ENCODE assay signal across 24 cellular contexts in the genomic region with DNA sequence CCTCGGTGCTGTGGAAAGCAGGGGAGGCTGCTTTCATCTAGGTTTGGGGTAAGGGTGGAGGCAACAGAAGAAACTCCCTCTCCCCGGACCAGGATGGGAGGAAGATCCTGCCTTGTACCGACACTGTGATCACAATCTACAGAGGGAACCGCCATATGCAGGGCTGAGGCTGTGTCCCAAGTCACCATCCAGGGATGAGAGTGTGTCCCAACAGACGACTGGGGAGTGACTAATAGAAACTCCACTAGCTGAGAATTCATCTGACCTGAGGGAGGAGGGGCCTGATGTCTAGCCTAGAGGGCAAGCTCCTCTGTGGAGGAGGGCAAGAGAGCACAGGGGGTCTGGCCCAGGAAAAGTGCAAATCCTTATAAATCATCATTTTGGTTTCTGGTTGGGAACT.
A peak's percentile ranks its signal among the peaks of the same experiment; 100 is the strongest.
DNase-seq lines count a peak whose midpoint lies in the region; ATAC-seq and TF ChIP-seq lines count a peak whose summit lies in the region.
"Had no signal": no experiment of that assay in that cellular context is flagged by ENCODE, and none has a peak within 500 bp of the region (broad histone marks: within the 10 kb centered on the region; RNA-seq: fewer than 3 reads in every experiment).

No MANE protein-coding gene starts in this region.

- H2BK20ac ChIP-seq in IMR-90 (ENCODE audit: low read depth, low read length): 0 out of 2 replicates have a peak overlapping the region, but pooled peaks have one; percentile 6

- H3K4me3 ChIP-seq in IMR-90 (ENCODE audit: insufficient read depth, low read depth, low read length): no peak overlapping the region
- no peak overlapping the region for H3K4me3 ChIP-seq in muscle layer of colon (ENCODE audit: low read depth in 1 of 2, low read length in 2 of 2)
- no peak overlapping the region for H3K4me3 ChIP-seq in suprapubic skin
- H3K4me3 ChIP-seq: BLaER1, GM12878, K562, MG63, pancreas, right lobe of liver had no signal

- no peak overlapping the region for H3K14ac ChIP-seq in IMR-90 (replicated peaks; ENCODE audit: low read depth, low read length)

- no peak overlapping the region for H2BK15ac ChIP-seq in IMR-90 (ENCODE audit: low read depth, low read length)

- H2BK120ac ChIP-seq in IMR-90 (ENCODE audit: low read depth, low read length): no peak overlapping the region

- TF ChIP-seq RAD21 in IMR-90 (IDR thresholded peaks at IDR 0.05; ENCODE audit: low read length): no peak

- TF ChIP-seq POLR2A in IMR-90 (IDR thresholded peaks at IDR 0.05; ENCODE audit: low read depth, low read length) (no peak), suprapubic skin (IDR thresholded peaks at IDR 0.05) (no peak)

- no peak; the same call in 1 of the 2 replicates for ATAC-seq in IMR-90 (ENCODE audit: low read depth)
- ATAC-seq: activated CD4-positive, CD25-positive, alpha-beta regulatory T cell treated with anti-CD3 and anti-CD28 coated beads, Interleukin-2, amount 50 U/mL, for 24 hours; GM12878; K562; pancreas had no signal

- H2AK9ac ChIP-seq in IMR-90 (replicated peaks; ENCODE audit: low read depth, low read length, poor library complexity): peak overlapping the region; percentile 49

- no peak overlapping the region for H4K91ac ChIP-seq in IMR-90 (ENCODE audit: insufficient read depth, low read depth, low read length)

- no peak overlapping the region for H4K5ac ChIP-seq in IMR-90 (ENCODE audit: low read depth, low read length)

- BruUV-seq in IMR-90 (replicated peaks; lab: Mats Ljungman, UMichigan): no TSS peak

- H4K20me1 ChIP-seq in IMR-90 (ENCODE audit: insufficient read depth, low read length): no peaks in the 10 kb centered on the region
- H4K20me1 ChIP-seq: BLaER1 had no signal

- no peak overlapping the region for H3K4ac ChIP-seq in IMR-90 (ENCODE audit: low read depth, low read length)

- H3K27ac ChIP-seq in IMR-90 (ENCODE audit: insufficient read depth, low read length): no peak overlapping the region
- peak overlapping the region; percentile 97 for H3K27ac ChIP-seq in cingulate gyrus (ENCODE audit: low read depth, low read length)
- H3K27ac ChIP-seq in muscle layer of colon (ENCODE audit: low read depth, low read length): peak overlapping the region; percentile 74
- H3K27ac ChIP-seq in temporal lobe (ENCODE audit: low read depth, low read length): peak overlapping the region; percentile 93
- H3K27ac ChIP-seq in suprapubic skin: no peak overlapping the region
- H3K27ac ChIP-seq: pancreas, right lobe of liver had no signal

- H4K8ac ChIP-seq in IMR-90 (ENCODE audit: low read depth in 2 of 2, low read length in 2 of 2): no peak overlapping the region

- in situ Hi-C loops in IMR-90 (cut with MboI; ENCODE audit: low sequenced_read_pairs): no loop called here
- in situ Hi-C loops in ACHN (cut with HindIII; ENCODE audit: low pct_ligation_motif_present, low pct_unique_long_range_greater_than_20kb, low sequenced_read_pairs): no loop called here

- WGBS in IMR-90 (ENCODE audit: extremely low coverage in 2 of 2, insufficient read length in 1 of 2), 2 experiments: no CpG with 5 or more reads among the region's 5 CpGs
- WGBS in suprapubic skin: 79% methylated on average over 5 of the region's 5 CpGs

- H3K36me3 ChIP-seq in IMR-90 (ENCODE audit: control insufficient read depth, insufficient read depth, low read length): peaks cover 4% of the 10 kb centered on the region; the same call in 1 of the 2 replicates
- H3K36me3 ChIP-seq in muscle layer of colon (ENCODE audit: insufficient read depth, low read length): no peaks in the 10 kb centered on the region
- H3K36me3 ChIP-seq in suprapubic skin: peaks cover 7% of the 10 kb centered on the region
- H3K36me3 ChIP-seq: MG63, pancreas had no signal

- H3K4me2 ChIP-seq in IMR-90 (ENCODE audit: low read depth, low read length): no peak overlapping the region
- H3K4me2 ChIP-seq: BLaER1 had no signal

- TF ChIP-seq EP300 in suprapubic skin (IDR thresholded peaks at IDR 0.05): no peak

- H3K18ac ChIP-seq in IMR-90 (ENCODE audit: low read depth, low read length): no peak overlapping the region

- DNase-seq in IMR-90 (no peak), ACHN (no peak), NCI-H524 treated with DMSO at 0.1 percent for 48 hours (lab: John Stamatoyannopoulos, UW) (no peak), OCI-M1 (lab: John Stamatoyannopoulos, UW) (no peak), suprapubic skin (ENCODE audit: low spot score in 2 of 2) (no peak)
- DNase-seq: activated CD4-positive, alpha-beta memory T cell treated with anti-CD3 and anti-CD28 coated beads for 36 hours; activated naive CD8-positive, alpha-beta T cell treated with anti-CD3 and anti-CD28 coated beads for 36 hours; effector CD8-positive, alpha-beta T cell; erythroblast; left ventricle myocardium superior; MG63; NCI-H2081 treated with DMSO at 0.1 percent for 48 hours; NCI-H345; NCI-H82; right lobe of liver; SHP77 treated with DMSO at 0.1 percent for 48 hours had no signal

- CTCF ChIA-PET in IMR-90 (lab: Yijun Ruan, JAX): no interaction called here

- POLR2A ChIA-PET in IMR-90 (lab: Charles Lee; ENCODE audit: unreplicated experiment): no interaction called here

- intact Hi-C loops in IMR-90 (cut with micrococcal nuclease): no loop called here

- H3K56ac ChIP-seq in IMR-90 (ENCODE audit: extremely low read depth, insufficient read depth, low read length): no peak overlapping the region

- H3K23ac ChIP-seq in IMR-90 (ENCODE audit: low read depth, low read length): no peak overlapping the region

- TF ChIP-seq CTCF in IMR-90 (conservative IDR thresholded peaks at IDR 0.05; ENCODE audit: low read depth, low read length): no peak
- TF ChIP-seq CTCF in suprapubic skin (IDR thresholded peaks at IDR 0.05): no peak

- no peak overlapping the region for H2BK5ac ChIP-seq in IMR-90 (ENCODE audit: low read depth, low read length, poor library complexity, severe bottlenecking)

- H3K27me3 ChIP-seq in IMR-90 (ENCODE audit: control insufficient read depth, insufficient read depth, low read length): no peaks in the 10 kb centered on the region
- H3K27me3 ChIP-seq in muscle layer of colon (ENCODE audit: control insufficient read depth in 1 of 2, insufficient read depth in 2 of 2, low read length in 2 of 2): no peaks in the 10 kb centered on the region
- no peaks in the 10 kb centered on the region for H3K27me3 ChIP-seq in suprapubic skin
- H3K27me3 ChIP-seq: BLaER1, MG63, pancreas, right lobe of liver had no signal

- H3K9me3 ChIP-seq in IMR-90 (ENCODE audit: control insufficient read depth, insufficient read depth, low read length) (no peaks in the 10 kb centered on the region), muscle layer of colon (ENCODE audit: low read length) (no peaks in the 10 kb centered on the region), suprapubic skin (no peaks in the 10 kb centered on the region)
- H3K9me3 ChIP-seq: BLaER1, MG63, pancreas, right lobe of liver had no signal

- H3K9me1 ChIP-seq in IMR-90 (ENCODE audit: insufficient read depth, low read length): peaks cover 4% of the 10 kb centered on the region; the same call in 1 of the 2 replicates

- H2AK5ac ChIP-seq in IMR-90 (ENCODE audit: low read depth, low read length): no peak overlapping the region

- H3K9ac ChIP-seq in IMR-90 (ENCODE audit: low read depth, low read length) (no peak overlapping the region), muscle layer of colon (ENCODE audit: low read length) (no peak overlapping the region)
- H3K9ac ChIP-seq: BLaER1 had no signal

- H3K79me1 ChIP-seq in IMR-90 (ENCODE audit: low read depth in 1 of 2, low read length in 2 of 2): no peaks in the 10 kb centered on the region; a peak in 1 of 4 replicates

- H3K4me1 ChIP-seq in IMR-90 (ENCODE audit: control insufficient read depth, insufficient read depth, low read length) (no peaks in the 10 kb centered on the region), muscle layer of colon (ENCODE audit: insufficient read depth, low read length) (peaks cover 26% of the 10 kb centered on the region), suprapubic skin (no peaks in the 10 kb centered on the region)
- H3K4me1 ChIP-seq: pancreas, right lobe of liver had no signal

- dilution Hi-C loops in IMR-90 (cut with HindIII; ENCODE audit: low sequenced_read_pairs, unreplicated experiment): no loop called here

- no peak overlapping the region for H2AFZ ChIP-seq in IMR-90 (replicated peaks; ENCODE audit: low read length, poor library complexity)

TF ChIP-seq in IMR-90, 13 proteins besides CTCF, POLR2A, EP300 and RAD21:
- no peak for TF ChIP-seq CHD1 (IDR thresholded peaks at IDR 0.05; ENCODE audit: low read depth, low read length)
- no peak for TF ChIP-seq SMC3 (IDR thresholded peaks at IDR 0.05; ENCODE audit: low read depth, low read length)
- TF ChIP-seq NFE2L2 (IDR thresholded peaks at IDR 0.05; ENCODE audit: low read depth, low read length): no peak
- TF ChIP-seq FOS (IDR thresholded peaks at IDR 0.05; ENCODE audit: low read depth, low read length): no peak
- TF ChIP-seq, protein P1, sequence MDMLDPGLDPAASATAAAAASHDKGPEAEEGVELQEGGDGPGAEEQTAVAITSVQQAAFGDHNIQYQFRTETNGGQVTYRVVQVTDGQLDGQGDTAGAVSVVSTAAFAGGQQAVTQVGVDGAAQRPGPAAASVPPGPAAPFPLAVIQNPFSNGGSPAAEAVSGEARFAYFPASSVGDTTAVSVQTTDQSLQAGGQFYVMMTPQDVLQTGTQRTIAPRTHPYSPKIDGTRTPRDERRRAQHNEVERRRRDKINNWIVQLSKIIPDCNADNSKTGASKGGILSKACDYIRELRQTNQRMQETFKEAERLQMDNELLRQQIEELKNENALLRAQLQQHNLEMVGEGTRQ (IDR thresholded peaks at IDR 0.05; ENCODE audit: low read depth, low read length): no peak
- TF ChIP-seq BHLHE40 (IDR thresholded peaks at IDR 0.05; ENCODE audit: low read depth, low read length): no peak
- no peak for TF ChIP-seq RFX5 (IDR thresholded peaks at IDR 0.05; ENCODE audit: low read depth, low read length)
- TF ChIP-seq CEBPB (IDR thresholded peaks at IDR 0.05; ENCODE audit: low read depth, low read length): no peak
- TF ChIP-seq MXI1 (IDR thresholded peaks at IDR 0.05; ENCODE audit: borderline replicate concordance, low read depth, low read length): no peak
- no peak for TF ChIP-seq RCOR1 (IDR thresholded peaks at IDR 0.05; ENCODE audit: insufficient replicate concordance, low read length)
- no peak for TF ChIP-seq MAZ (IDR thresholded peaks at IDR 0.05; ENCODE audit: borderline replicate concordance, low read depth, low read length)
- TF ChIP-seq, protein P2, sequence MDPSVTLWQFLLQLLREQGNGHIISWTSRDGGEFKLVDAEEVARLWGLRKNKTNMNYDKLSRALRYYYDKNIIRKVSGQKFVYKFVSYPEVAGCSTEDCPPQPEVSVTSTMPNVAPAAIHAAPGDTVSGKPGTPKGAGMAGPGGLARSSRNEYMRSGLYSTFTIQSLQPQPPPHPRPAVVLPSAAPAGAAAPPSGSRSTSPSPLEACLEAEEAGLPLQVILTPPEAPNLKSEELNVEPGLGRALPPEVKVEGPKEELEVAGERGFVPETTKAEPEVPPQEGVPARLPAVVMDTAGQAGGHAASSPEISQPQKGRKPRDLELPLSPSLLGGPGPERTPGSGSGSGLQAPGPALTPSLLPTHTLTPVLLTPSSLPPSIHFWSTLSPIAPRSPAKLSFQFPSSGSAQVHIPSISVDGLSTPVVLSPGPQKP (IDR thresholded peaks at IDR 0.05; ENCODE audit: borderline replicate concordance, low read depth, low read length): no peak
- TF ChIP-seq MAFK (IDR thresholded peaks at IDR 0.05; ENCODE audit: low read depth, low read length): no peak
TF ChIP-seq in IMR-90: peak in this region for 0.

Comparison
In these comparisons a context has a peak if more than half of its experiments do, and no peak if none do; other contexts are left out.
1. H3K27ac ChIP-seq: peak in cingulate gyrus (single experiment), muscle layer of colon (single experiment) and temporal lobe (single experiment); none in IMR-90 (single experiment) and suprapubic skin (single experiment).